ENCODE assay signal across 18 cellular contexts in genomic region chr16:5036228-5037156, GRCh38. TPM values are rescaled to one million over a fixed set of nuclear protein-coding genes. Genes with fewer than 3 reads are reported as not detected.
DNase-seq lines count a peak whose midpoint lies in the region; TF ChIP-seq lines count a peak whose summit lies in the region.
"Had no signal": no experiment of that assay in that cellular context is flagged by ENCODE, and none has a peak within 500 bp of the region (broad histone marks: within the 10 kb centered on the region; RNA-seq: fewer than 3 reads in every experiment).

No MANE protein-coding gene starts in this region.

- H2AFZ ChIP-seq in OCI-LY1 (ENCODE audit: low read length), result no peak overlapping the region
- peak overlapping the region; percentile 50 for H2AFZ ChIP-seq in neural progenitor cell (replicated peaks)

- H3K4me1 ChIP-seq in OCI-LY1 (ENCODE audit: insufficient read depth, low read length, severe bottlenecking), result peaks cover 26% of the 10 kb centered on the region
- peaks cover 6% of the 10 kb centered on the region for H3K4me1 ChIP-seq in neural progenitor cell
- H3K4me1 ChIP-seq in ascending aorta, result peaks cover 11 to 14% of the 10 kb centered on the region in 2 donors

- H3K4me3 ChIP-seq in H7 (ENCODE audit: insufficient read depth, low read depth, low read length) (no peak overlapping the region), OCI-LY1 (ENCODE audit: low read depth, low read length, poor library complexity, severe bottlenecking) (no peak overlapping the region), neural progenitor cell (no peak overlapping the region), ascending aorta (no peak overlapping the region)
- H3K4me3 ChIP-seq: gastrocnemius medialis had no signal

- intact Hi-C loops in ascending aorta (cut with DNase I), result no loop called here

- H3K27me3 ChIP-seq in H7 (ENCODE audit: control insufficient read depth, insufficient read depth, low read length) (peaks cover 7% of the 10 kb centered on the region), OCI-LY1 (ENCODE audit: insufficient read depth, low read length) (no peaks in the 10 kb centered on the region), neural progenitor cell (peaks cover 7% of the 10 kb centered on the region), ascending aorta (no peaks in the 10 kb centered on the region)
- H3K27me3 ChIP-seq: gastrocnemius medialis had no signal

- H3K27ac Mint-ChIP-seq in neural progenitor cell, result no peak overlapping the region
- H3K27ac Mint-ChIP-seq: nephron progenitor cell had no signal

- H3K27ac ChIP-seq in OCI-LY1 (ENCODE audit: low read depth, low read length, poor library complexity, severe bottlenecking), result no peak overlapping the region
- H3K27ac ChIP-seq in neural progenitor cell, result no peak overlapping the region
- no peak overlapping the region for H3K27ac ChIP-seq in ascending aorta
- H3K27ac ChIP-seq: C4-2B, gastrocnemius medialis had no signal

- H3K9me3 Mint-ChIP-seq in neural progenitor cell, result no peaks in the 10 kb centered on the region
- H3K9me3 Mint-ChIP-seq: nephron progenitor cell had no signal

- peak overlapping the region; percentile 16 for H3K4me3 Mint-ChIP-seq in neural progenitor cell

- no peaks in the 10 kb centered on the region for H3K79me2 ChIP-seq in OCI-LY1 (ENCODE audit: insufficient read depth, low read length)
- H3K79me2 ChIP-seq in neural progenitor cell (ENCODE audit: low read depth), result no peaks in the 10 kb centered on the region

- H3K9me3 ChIP-seq in OCI-LY1 (ENCODE audit: low read length) (no peaks in the 10 kb centered on the region), neural progenitor cell (ENCODE audit: low read depth) (no peaks in the 10 kb centered on the region), ascending aorta (no peaks in the 10 kb centered on the region)
- H3K9me3 ChIP-seq: gastrocnemius medialis had no signal

- H3K9ac ChIP-seq in OCI-LY1 (ENCODE audit: low read length) (no peak overlapping the region), neural progenitor cell (no peak overlapping the region)

- H3K36me3 ChIP-seq in H7 (replicated peaks; ENCODE audit: control insufficient read depth, insufficient read depth, low read length), result no peaks in the 10 kb centered on the region
- H3K36me3 ChIP-seq in OCI-LY1 (ENCODE audit: insufficient read depth, low read length), result no peaks in the 10 kb centered on the region
- H3K36me3 ChIP-seq in neural progenitor cell, result no peaks in the 10 kb centered on the region
- H3K36me3 ChIP-seq in ascending aorta, result no peaks in the 10 kb centered on the region
- H3K36me3 ChIP-seq: gastrocnemius medialis had no signal

- no peaks in the 10 kb centered on the region for H3F3A ChIP-seq in OCI-LY1 (ENCODE audit: insufficient read depth, low read length)
- peaks cover 11% of the 10 kb centered on the region for H3F3A ChIP-seq in neural progenitor cell (ENCODE audit: low read depth)

- TF ChIP-seq CTCF in OCI-LY1 (IDR thresholded peaks at IDR 0.05; ENCODE audit: low read length) (no peak), neural progenitor cell (IDR thresholded peaks at IDR 0.05) (no peak), ascending aorta (IDR thresholded peaks at IDR 0.05) (no peak)

- peaks cover 8% of the 10 kb centered on the region for H3K27me3 Mint-ChIP-seq in neural progenitor cell (ENCODE audit: insufficient read depth, low read depth)

- no peaks in the 10 kb centered on the region for H4K20me1 ChIP-seq in OCI-LY1 (ENCODE audit: insufficient read depth, low read length)
- no peaks in the 10 kb centered on the region for H4K20me1 ChIP-seq in neural progenitor cell (ENCODE audit: low read depth)

- peaks cover 21% of the 10 kb centered on the region for H3K4me1 Mint-ChIP-seq in neural progenitor cell

- H3K4me2 ChIP-seq in OCI-LY1 (ENCODE audit: low read length), result peak overlapping the region; percentile 15; the same call in 1 of the 2 replicates
- H3K4me2 ChIP-seq in neural progenitor cell, result no peak overlapping the region

- no peaks in the 10 kb centered on the region for H3K9me2 ChIP-seq in OCI-LY1 (ENCODE audit: low read depth, low read length)

- H3K36me3 Mint-ChIP-seq in neural progenitor cell, result no peaks in the 10 kb centered on the region

- DNase-seq in H7 (peak; percentile 85), fibroblast of peridontal ligament (ENCODE audit: extremely low read depth) (peak; percentile 43), neural progenitor cell (ENCODE audit: low spot score) (no peak), C1 segment of cervical spinal cord (lab: John Stamatoyannopoulos, UW) (no peak), ascending aorta (ENCODE audit: low spot score in 2 of 2) (no peak), NCI-H2196 (lab: John Stamatoyannopoulos, UW; ENCODE audit: unreplicated experiment) (no peak)
- DNase-seq in stimulated activated CD8-positive, alpha-beta memory T cell treated with anti-CD3 and anti-CD28 coated beads, Interleukin-4, amount 100 ng/mL, for 48 hours, result no peak
- DNase-seq: activated CD4-positive, alpha-beta T cell treated with anti-CD3 and anti-CD28 coated beads for 4 hours; activated T-cell treated with anti-CD3 and anti-CD28 coated beads, Interleukin-2, amount 50 U/mL, for 1 hour; effector memory CD4-positive, alpha-beta T cell; gastrocnemius medialis; GDM1; GOT3; NCI-H226; nephron progenitor cell had no signal

RNA-seq across cellular contexts. Expression of gene NAGPA, which starts 2.8 kb away (rescaled TPM):
- 11.9 and 12.7 TPM in 2 replicates for total RNA-seq in H7 (2014; rRNA removed; shearing (Covaris generic))
- total RNA-seq in neural progenitor cell (ENCODE audit: low replicate concordance), result 3.3 and 19.9 TPM in 2 replicates
- total RNA-seq in ascending aorta, result 23.0 TPM

RNA-seq across cellular contexts. Expression of gene C16orf89, which starts 29.3 kb away (rescaled TPM):
- total RNA-seq in H7 (2014; rRNA removed; shearing (Covaris generic)), result 3.4 and 4.1 TPM in 2 replicates
- 0.37 and 1.0 TPM in 2 replicates for total RNA-seq in neural progenitor cell (ENCODE audit: low replicate concordance)
- total RNA-seq in ascending aorta, result 4.6 TPM
- total RNA-seq: gastrocnemius medialis; T-helper 1 cell treated with Interleukin-12 subunit alpha and Interleukin-12 subunit beta and Interleukin-4 antibody, amounts not matched to agents 30 ng/mL and 1 ng/mL, for 36 hours had no signal

RNA-seq across cellular contexts. Expression of gene ALG1, which starts 35.2 kb away (rescaled TPM):
- 18.7 and 19.6 TPM in 2 replicates for total RNA-seq in H7 (2014; rRNA removed; shearing (Covaris generic))
- total RNA-seq in neural progenitor cell (ENCODE audit: low replicate concordance) (6.1 and 12.5 TPM in 2 replicates), ascending aorta (27.2 TPM)

Comparison
In these comparisons a context has a peak if more than half of its experiments do, and no peak if none do; other contexts are left out.
1. DNase-seq: peak in H7 (single experiment) and fibroblast of peridontal ligament (single experiment); none in neural progenitor cell (single experiment), C1 segment of cervical spinal cord (0 of 14), ascending aorta (0 of 2), NCI-H2196 (single experiment) and stimulated activated CD8-positive, alpha-beta memory T cell treated with anti-CD3 and anti-CD28 coated beads, Interleukin-4, amount 100 ng/mL, for 48 hours (single experiment).